Comparison of ENCODE assay signal across 10 cellular contexts in genomic region chr6:154511735-154512097, GRCh38. TPM values are rescaled to one million over a fixed set of nuclear protein-coding genes. Genes with fewer than 3 reads are reported as not detected.
DNase-seq lines count a peak whose midpoint lies in the region; ATAC-seq, FAIRE-seq and TF ChIP-seq lines count a peak whose summit lies in the region.
"Had no signal": no experiment of that assay in that cellular context is flagged by ENCODE, and none has a peak within 500 bp of the region (broad histone marks: within the 10 kb centered on the region; RNA-seq: fewer than 3 reads in every experiment).

No MANE protein-coding gene starts in this region.

- no peak overlapping the region for H3K4me3 ChIP-seq in PC-9
- peak overlapping the region in 1 of 4 experiments; percentile 25 for H3K4me3 ChIP-seq in fibroblast of lung (replicated peaks in 1 of 4; ENCODE audit: control extremely low read depth in 1 of 4, insufficient read depth in 1 of 4, low read depth in 3 of 4, low read length in 4 of 4)
- no peak overlapping the region for H3K4me3 ChIP-seq in skeletal muscle satellite cell (ENCODE audit: low read length)

- H2AFZ ChIP-seq in PC-9 = no peak overlapping the region
- H2AFZ ChIP-seq in fibroblast of lung (ENCODE audit: low read length) = no peak overlapping the region

- no peaks in the 10 kb centered on the region for H3K9me3 ChIP-seq in PC-9 (ENCODE audit: insufficient read depth, low read depth)
- H3K9me3 ChIP-seq in fibroblast of lung (ENCODE audit: control insufficient read depth, insufficient read depth, low read depth, low read length) = no peaks in the 10 kb centered on the region
- no peaks in the 10 kb centered on the region for H3K9me3 ChIP-seq in skeletal muscle satellite cell (replicated peaks; ENCODE audit: low read length)

- POLR2A ChIA-PET in PC-9 (lab: Charles Lee; ENCODE audit: unreplicated experiment) = no interaction called here

- H3K79me2 ChIP-seq in PC-9 (ENCODE audit: low read depth) = no peaks in the 10 kb centered on the region
- H3K79me2 ChIP-seq in fibroblast of lung (ENCODE audit: control insufficient read depth, insufficient read depth, low read length) = peaks cover 30% of the 10 kb centered on the region

- H3K9ac ChIP-seq in fibroblast of lung (ENCODE audit: insufficient read depth, low read length) (no peak overlapping the region), skeletal muscle satellite cell (ENCODE audit: low read depth, low read length) (peak overlapping the region; percentile 41)

- H3K27ac ChIP-seq in PC-9 (no peak overlapping the region), fibroblast of lung (ENCODE audit: insufficient read depth, low read length) (no peak overlapping the region)
- H3K27ac ChIP-seq: HL-60 had no signal

- FAIRE-seq in frontal cortex (lab: Jason Lieb, UNC) (no peak), GM19239 (lab: Jason Lieb, UNC) (no peak)

- peaks cover 15% of the 10 kb centered on the region; the same call in 1 of the 2 replicates for H3F3A ChIP-seq in PC-9 (ENCODE audit: insufficient read depth, low read depth)

- DNase-seq in DMS79 treated with DMSO at 0.1 percent for 48 hours (lab: John Stamatoyannopoulos, UW) (peak; percentile 40), DMS79 (lab: John Stamatoyannopoulos, UW) (no peak), PC-9 (no peak), fibroblast of lung (ENCODE audit: low read depth in 2 of 2) (no peak), frontal cortex (ENCODE audit: low spot score in 2 of 2) (no peak), GM19239 (ENCODE audit: insufficient read length, low spot score) (no peak)
- DNase-seq: central memory CD4-positive, alpha-beta T cell had no signal

- peak overlapping the region; percentile 42; the same call in 1 of the 2 replicates for H3K4me2 ChIP-seq in PC-9
- peak overlapping the region; percentile 1 for H3K4me2 ChIP-seq in fibroblast of lung (ENCODE audit: extremely low read depth, insufficient read depth, low read length)
- H3K4me2 ChIP-seq in skeletal muscle satellite cell (ENCODE audit: low read length) = peak overlapping the region; percentile 97

- no peaks in the 10 kb centered on the region for H3K9me2 ChIP-seq in PC-9 (ENCODE audit: insufficient read depth)

- no peak for ATAC-seq in HG02571 (IDR thresholded peaks at IDR 0.05; ENCODE audit: unreplicated experiment)

- CTCF ChIA-PET in PC-9 (lab: Charles Lee) = interaction anchor here (1.4 kb wide), 1 partner anchor 164 kb away, joined by 6 read pairs; no protein-coding TSS in a partner anchor

- intact Hi-C loops in PC-9 (cut with micrococcal nuclease; ENCODE audit: unreplicated experiment) = loop anchor here (2.0 to 10.0 kb wide), 2 partner anchors 127 to 163 kb away; no protein-coding TSS in a partner anchor

- no TSS peak for BruUV-seq in PC-9 (replicated peaks; lab: Mats Ljungman, UMichigan)

- no peaks in the 10 kb centered on the region for H4K20me1 ChIP-seq in PC-9 (ENCODE audit: insufficient read depth)
- H4K20me1 ChIP-seq in fibroblast of lung (ENCODE audit: control insufficient read depth, extremely low read depth, insufficient read depth, low read length) = no peaks in the 10 kb centered on the region

- H3K27me3 ChIP-seq in PC-9 (ENCODE audit: insufficient read depth, low read depth) (no peaks in the 10 kb centered on the region), fibroblast of lung (ENCODE audit: control insufficient read depth, insufficient read depth, low read length) (no peaks in the 10 kb centered on the region), skeletal muscle satellite cell (ENCODE audit: control insufficient read depth, insufficient read depth, low read length) (no peaks in the 10 kb centered on the region)

- H3K36me3 ChIP-seq in PC-9 (ENCODE audit: low read depth) (no peaks in the 10 kb centered on the region), fibroblast of lung (ENCODE audit: control insufficient read depth, insufficient read depth, low read length) (peaks cover 3% of the 10 kb centered on the region), skeletal muscle satellite cell (ENCODE audit: insufficient read depth, low read length) (no peaks in the 10 kb centered on the region)

- TF ChIP-seq CTCF in PC-9 (conservative IDR thresholded peaks at IDR 0.05) = no peak
- no peak for TF ChIP-seq CTCF in fibroblast of lung (conservative IDR thresholded peaks at IDR 0.05 in 1 of 2, IDR thresholded peaks at IDR 0.05 in 1 of 2; ENCODE audit: low read depth in 1 of 2, low read length in 2 of 2)

- peaks cover 23% of the 10 kb centered on the region for H3K4me1 ChIP-seq in PC-9 (replicated peaks; ENCODE audit: insufficient read depth)
- H3K4me1 ChIP-seq in fibroblast of lung (ENCODE audit: control insufficient read depth, extremely low read depth, insufficient read depth, low read length) = peaks cover 5% of the 10 kb centered on the region
- H3K4me1 ChIP-seq in skeletal muscle satellite cell (ENCODE audit: control insufficient read depth, insufficient read depth, low read length) = peaks cover 18% of the 10 kb centered on the region

RNA-seq across cellular contexts. Expression of gene CNKSR3, which starts 1.2 kb away (rescaled TPM):
- 3.4 and 4.7 TPM in 2 replicates for total RNA-seq in PC-9 (2021)
- 3.9 and 14.0 TPM in 2 replicates for total RNA-seq in fibroblast of lung
- 5.5 and 9.7 TPM in 2 replicates for polyA plus RNA-seq in fibroblast of lung
- 10.6 and 17.7 TPM in 2 replicates for polyA plus RNA-seq in fibroblast of lung (2012)
- polyA minus RNA-seq in fibroblast of lung (ENCODE audit: low replicate concordance) = 6.1 and 17.4 TPM in 2 replicates
- total RNA-seq in skeletal muscle satellite cell (2012; rRNA removed) = 2.4 and 3.0 TPM in 2 replicates
- 4.1 TPM for total RNA-seq in frontal cortex

Comparison
In these comparisons a context has a peak if more than half of its experiments do, and no peak if none do; other contexts are left out.
1. H3K4me2 ChIP-seq: peak in every context shown above with its lines; median percentile 97 in skeletal muscle satellite cell; 42 in PC-9; 1 in fibroblast of lung.